In the genomic region with DNA sequence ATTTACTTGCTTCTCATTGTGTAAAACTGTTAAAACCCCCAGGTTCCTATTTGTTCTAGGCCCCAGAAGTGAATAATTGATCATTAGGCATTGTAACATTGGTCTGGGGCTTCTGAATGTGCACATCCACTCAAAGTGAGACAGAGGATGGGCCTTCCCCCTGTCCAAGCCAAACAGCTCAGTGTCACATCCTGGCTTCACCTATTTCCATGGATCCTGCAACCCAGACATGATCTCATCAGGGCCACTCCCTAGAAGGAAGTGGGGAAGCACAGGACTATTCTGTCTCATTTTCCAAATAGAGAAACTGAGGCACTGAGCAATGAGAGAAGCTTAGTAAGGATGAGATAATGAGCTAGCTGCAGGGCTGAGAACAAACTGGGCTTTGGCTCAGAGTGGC, we compare ENCODE assay signal across 24 cellular contexts. TPM values are rescaled to one million over a fixed set of nuclear protein-coding genes. Genes with fewer than 3 reads are reported as not detected.
DNase-seq lines count a peak whose midpoint lies in the region; ATAC-seq, FAIRE-seq and TF ChIP-seq lines count a peak whose summit lies in the region.
"Had no signal": no experiment of that assay in that cellular context is flagged by ENCODE, and none has a peak within 500 bp of the region (broad histone marks: within the 10 kb centered on the region; RNA-seq: fewer than 3 reads in every experiment).

No MANE protein-coding gene starts in this region.

- no peak for TF ChIP-seq EP300 in transverse colon (IDR thresholded peaks at IDR 0.05; ENCODE audit: low read depth)

- no peaks in the 10 kb centered on the region for H4K20me1 ChIP-seq in mammary epithelial cell (ENCODE audit: insufficient read depth, low read length)
- H4K20me1 ChIP-seq in keratinocyte (ENCODE audit: control insufficient read depth, extremely low read depth, insufficient read depth, low read length): no peaks in the 10 kb centered on the region

- H3K4me2 ChIP-seq in mammary epithelial cell (ENCODE audit: insufficient read depth, low read depth, low read length): no peak overlapping the region
- no peak overlapping the region for H3K4me2 ChIP-seq in keratinocyte (ENCODE audit: control insufficient read depth, extremely low read depth, insufficient read depth, low read depth, low read length)
- H3K4me2 ChIP-seq: GM23338 had no signal

- TF ChIP-seq CTCF in mammary epithelial cell (conservative IDR thresholded peaks at IDR 0.05 in 1 of 2, IDR thresholded peaks at IDR 0.05 in 1 of 2; ENCODE audit: extremely low read depth in 1 of 2, insufficient read depth in 1 of 2, low read depth in 1 of 2, low read length in 2 of 2) (no peak), breast epithelium (IDR thresholded peaks at IDR 0.05) (no peak), ascending aorta (IDR thresholded peaks at IDR 0.05) (no peak), keratinocyte (optimal IDR thresholded peaks at IDR 0.05 in 1 of 3, IDR thresholded peaks at IDR 0.05 in 1 of 3, conservative IDR thresholded peaks at IDR 0.05 in 1 of 3; ENCODE audit: extremely low read depth in 1 of 3, insufficient read depth in 2 of 3, low read length in 3 of 3) (no peak), transverse colon (IDR thresholded peaks at IDR 0.05) (no peak)

- no peak for TF ChIP-seq POLR2A in breast epithelium (IDR thresholded peaks at IDR 0.05)
- TF ChIP-seq POLR2A in transverse colon (IDR thresholded peaks at IDR 0.05): no peak

- dilution Hi-C loops in mammary epithelial cell (cut with HindIII; ENCODE audit: low sequenced_read_pairs) (loop anchor here (5.0 to 25.0 kb wide), 2 partner anchors 326 to 411 kb away; no protein-coding TSS in a partner anchor), keratinocyte (cut with MboI; ENCODE audit: extremely low pct_ligation_motif_present, low sequenced_read_pairs) (loop anchor here (10.0 to 25.0 kb wide), 2 partner anchors 326 to 458 kb away; no protein-coding TSS in a partner anchor)

- intact Hi-C loops in mammary epithelial cell (cut with micrococcal nuclease) (loop anchor here (5.0 kb wide), 2 partner anchors 121 to 636 kb away; no protein-coding TSS in a partner anchor), breast epithelium (cut with DNase I; ENCODE audit: low total_unique reads) (loop anchor here (10.0 kb wide), 2 partner anchors 338 to 458 kb away; no protein-coding TSS in a partner anchor), ascending aorta (cut with DNase I) (loop anchor here (5.0 to 10.0 kb wide), 5 partner anchors 146 to 1368 kb away; a partner anchor contains a TSS), aorta (cut with DNase I) (loop anchor here (5.0 kb wide), 5 partner anchors 51 to 461 kb away; no protein-coding TSS in a partner anchor), transverse colon (cut with DNase I; ENCODE audit: low total_unique reads) (loop anchor here (5.0 kb wide), 2 partner anchors 341 to 461 kb away; no protein-coding TSS in a partner anchor)

- ATAC-seq in aorta (ENCODE audit: low FRiP score): no peak
- ATAC-seq: GM23338 had no signal

- BruUV-seq in mammary epithelial cell (replicated peaks; lab: Mats Ljungman, UMichigan): no TSS peak

- H3K4me1 ChIP-seq in mammary epithelial cell (ENCODE audit: insufficient read depth, low read length) (peaks cover 37% of the 10 kb centered on the region), breast epithelium (no peaks in the 10 kb centered on the region), ascending aorta (peaks cover 16 to 38% of the 10 kb centered on the region in 2 donors), keratinocyte (ENCODE audit: control insufficient read depth, extremely low read depth, insufficient read depth, low read length) (peaks cover 46% of the 10 kb centered on the region), aorta (ENCODE audit: control insufficient read depth in 1 of 2, insufficient read depth in 2 of 2, low read length in 2 of 2) (peaks cover 6 to 16% of the 10 kb centered on the region in 2 donors), transverse colon (peaks cover 0 to 3% (median 2%) of the 10 kb centered on the region in 4 donors)

- no peak overlapping the region for H3K4me3 ChIP-seq in mammary epithelial cell (replicated peaks in 1 of 3; ENCODE audit: insufficient read depth in 1 of 3, low read depth in 2 of 3, low read length in 3 of 3)
- no peak overlapping the region for H3K4me3 ChIP-seq in breast epithelium
- no peak overlapping the region for H3K4me3 ChIP-seq in ascending aorta
- H3K4me3 ChIP-seq in keratinocyte (ENCODE audit: control insufficient read depth in 2 of 3, extremely low read depth in 1 of 3, insufficient read depth in 2 of 3, low read depth in 1 of 3, low read length in 3 of 3): no peak overlapping the region
- no peak overlapping the region for H3K4me3 ChIP-seq in aorta (ENCODE audit: low read length in 2 of 2)
- no peak overlapping the region for H3K4me3 ChIP-seq in transverse colon
- H3K4me3 ChIP-seq: GM23338 had no signal

- H3K79me2 ChIP-seq in mammary epithelial cell (ENCODE audit: insufficient read depth, low read length) (no peaks in the 10 kb centered on the region), keratinocyte (ENCODE audit: control insufficient read depth, insufficient read depth, low read length) (no peaks in the 10 kb centered on the region)

- FAIRE-seq in keratinocyte (lab: Jason Lieb, UNC): peak; percentile 67
- FAIRE-seq: D721Med had no signal

- H3K27ac ChIP-seq in mammary epithelial cell (ENCODE audit: insufficient read depth, low read depth, low read length) (no peak overlapping the region), breast epithelium (no peak overlapping the region), ascending aorta (peak overlapping the region; percentile 92 to 97), keratinocyte (ENCODE audit: control insufficient read depth, insufficient read depth, low read length) (no peak overlapping the region), aorta (ENCODE audit: low read depth in 1 of 2, low read length in 2 of 2) (peak overlapping the region; percentile 62 to 68), transverse colon (no peak overlapping the region)
- H3K27ac ChIP-seq: RWPE1 had no signal

- H3K27me3 ChIP-seq in mammary epithelial cell (ENCODE audit: insufficient read depth, low read length) (no peaks in the 10 kb centered on the region), breast epithelium (no peaks in the 10 kb centered on the region), ascending aorta (no peaks in the 10 kb centered on the region), keratinocyte (ENCODE audit: control insufficient read depth, extremely low read depth, insufficient read depth, low read length) (no peaks in the 10 kb centered on the region), aorta (ENCODE audit: control insufficient read depth in 1 of 2, insufficient read depth in 2 of 2, low read length in 1 of 2) (no peaks in the 10 kb centered on the region), transverse colon (no peaks in the 10 kb centered on the region)

- H3K9me3 ChIP-seq in mammary epithelial cell (replicated peaks; ENCODE audit: insufficient read depth, low read length) (no peaks in the 10 kb centered on the region), breast epithelium (no peaks in the 10 kb centered on the region), ascending aorta (no peaks in the 10 kb centered on the region), keratinocyte (ENCODE audit: control insufficient read depth, low read depth, low read length) (no peaks in the 10 kb centered on the region), aorta (ENCODE audit: control insufficient read depth, low read length) (no peaks in the 10 kb centered on the region), transverse colon (no peaks in the 10 kb centered on the region)

- H2AFZ ChIP-seq in mammary epithelial cell (ENCODE audit: low read depth, low read length) (no peak overlapping the region), keratinocyte (ENCODE audit: control insufficient read depth, low read length) (no peak overlapping the region)
- H2AFZ ChIP-seq: GM23338 had no signal

- H3K36me3 ChIP-seq in mammary epithelial cell (ENCODE audit: insufficient read depth, low read length) (no peaks in the 10 kb centered on the region), breast epithelium (no peaks in the 10 kb centered on the region), ascending aorta (no peaks in the 10 kb centered on the region), keratinocyte (ENCODE audit: control insufficient read depth in 2 of 2, extremely low read depth in 1 of 2, insufficient read depth in 2 of 2, low read length in 2 of 2) (no peaks in the 10 kb centered on the region), aorta (ENCODE audit: control insufficient read depth in 1 of 2, insufficient read depth in 2 of 2, low read length in 1 of 2) (no peaks in the 10 kb centered on the region), transverse colon (no peaks in the 10 kb centered on the region)

- H3K9ac ChIP-seq in mammary epithelial cell (ENCODE audit: insufficient read depth, low read length): no peak overlapping the region
- H3K9ac ChIP-seq in keratinocyte (ENCODE audit: control insufficient read depth, extremely low read depth, insufficient read depth, low read length): no peak overlapping the region

- no peaks in the 10 kb centered on the region for H3K9me1 ChIP-seq in keratinocyte (ENCODE audit: control insufficient read depth, extremely low read depth, insufficient read depth, low read length)

- CTCF ChIA-PET in mammary epithelial cell (lab: Charles Lee; ENCODE audit: low non-redundant PET): interaction anchor here (0.7 kb wide), 1 partner anchor 24 kb away, joined by 4 read pairs; no protein-coding TSS in a partner anchor

- in situ Hi-C loops in mammary epithelial cell (cut with MboI; ENCODE audit: low sequenced_read_pairs in 2 of 2) (loop anchor here (5.0 to 10.0 kb wide), 4 partner anchors 326 to 638 kb away; no protein-coding TSS in a partner anchor), ACHN (cut with HindIII; ENCODE audit: low pct_ligation_motif_present, low pct_unique_long_range_greater_than_20kb, low sequenced_read_pairs) (loop anchor here (25.0 kb wide), 1 partner anchor 326 kb away; no protein-coding TSS in a partner anchor), transverse colon (cut with MboI; ENCODE audit: low pct_ligation_motif_present in 1 of 4, low pct_unique_long_range_greater_than_20kb in 1 of 4, low sequenced_read_pairs in 3 of 4) (loop anchor here (5.0 to 25.0 kb wide), 6 partner anchors 326 to 626 kb away; a partner anchor contains a TSS)

- DNase-seq in mammary epithelial cell (peak; percentile 45), breast epithelium (ENCODE audit: low spot score in 2 of 2) (no peak), ascending aorta (ENCODE audit: low spot score in 2 of 2) (no peak), keratinocyte (ENCODE audit: low read depth, low spot score) (no peak), aorta (no peak), NCI-H1694 (lab: John Stamatoyannopoulos, UW) (no peak), ACHN (no peak), transverse colon (no peak)
- DNase-seq: C1 segment of cervical spinal cord; CD8-positive, alpha-beta memory T cell; DND-41; GDM1; HCEC 1CT; MM.1S; NCI-H1092; NCI-H1436 treated with DMSO at 0.1 percent for 48 hours; NCI-H2081; NCI-H2171 treated with DMSO at 0.1 percent for 48 hours; NCI-H446 treated with DMSO at 0.1 percent for 48 hours; NCI-H69; OCI-M1 had no signal

RNA-seq across cellular contexts. Expression of a gene that starts 47.4 kb away (rescaled TPM):
- 1 to 10 TPM in 1 of 2 donors, under 1 TPM in 1; 0.28 to 1.0 TPM for total RNA-seq in mammary epithelial cell
- polyA plus RNA-seq in mammary epithelial cell: 0.07 TPM
- polyA minus RNA-seq in mammary epithelial cell: 1.4 TPM
- total RNA-seq in breast epithelium: 1 to 10 TPM; 2.6 to 9.7 (median 3.7) TPM
- 10.9 TPM for total RNA-seq in ascending aorta
- 0.26 to 1.1 TPM (median 0.37 TPM) in 3 replicates for polyA plus RNA-seq in keratinocyte
- 0.07 TPM for polyA plus RNA-seq in keratinocyte (2011; ENCODE audit: low read depth)
- polyA plus RNA-seq in keratinocyte (2011; cell fraction: cytosol; rRNA removed): 0.34 and 0.35 TPM in 2 replicates
- polyA plus RNA-seq in keratinocyte (2011; cell fraction: nucleus; rRNA removed): 0.47 and 0.52 TPM in 2 replicates
- 0.40 TPM in 1 of 2 replicates, not detected in the other for polyA plus RNA-seq in keratinocyte (2012; ENCODE audit: low replicate concordance)
- polyA minus RNA-seq in keratinocyte: not detected in 3 replicates
- not detected for polyA minus RNA-seq in keratinocyte (2011; cell fraction: cytosol; rRNA and poly(A)+ RNA removed)
- polyA minus RNA-seq in keratinocyte (2011; cell fraction: nucleus; rRNA and poly(A)+ RNA removed): 0.54 TPM in 1 of 2 replicates, not detected in the other
- total RNA-seq in aorta: 10 to 100 TPM; 49.5 to 83.0 TPM
- polyA plus RNA-seq in aorta: 10 to 100 TPM; 26.2 to 29.4 TPM
- total RNA-seq in transverse colon: 10 to 100 TPM; 10.8 to 16.4 (median 11.7) TPM

Comparison
In these comparisons a context has a peak if more than half of its experiments do, and no peak if none do; other contexts are left out.
1. H3K27ac ChIP-seq: peak in ascending aorta (2 of 2) and aorta (2 of 2); none in mammary epithelial cell (single experiment), breast epithelium (0 of 2), keratinocyte (single experiment) and transverse colon (0 of 4).